14 cellular contexts compared by ENCODE assay signal in genomic region chr12:106032141-106032925, GRCh38.
A peak's percentile ranks its signal among the peaks of the same experiment; 100 is the strongest.
DNase-seq lines count a peak whose midpoint lies in the region; ATAC-seq, FAIRE-seq and TF ChIP-seq lines count a peak whose summit lies in the region.
"Had no signal": no experiment of that assay in that cellular context is flagged by ENCODE, and none has a peak within 500 bp of the region (broad histone marks: within the 10 kb centered on the region; RNA-seq: fewer than 3 reads in every experiment).

No MANE protein-coding gene starts in this region.

- no peak overlapping the region for H3K4me3 Mint-ChIP-seq in activated T-helper 1 cell treated with anti-CD3 and anti-CD28 coated beads, Interleukin-12 subunit alpha, Interleukin-12 subunit beta, Interleukin-2, Interleukin-4 antibody, amounts not matched to agents 30 ng/mL and 10 ng/mL and 1 ng/mL, durations not matched to agents 14 hours and 24 hours and 36 hours
- no peak overlapping the region for H3K4me3 Mint-ChIP-seq in osteocyte (ENCODE audit: unreplicated experiment)
- H3K4me3 Mint-ChIP-seq: CD8-positive, alpha-beta memory T cell; effector memory CD8-positive, alpha-beta T cell had no signal

- intact Hi-C loops in endothelial cell of umbilical vein (cut with micrococcal nuclease) = no loop called here
- intact Hi-C loops in mucosa of descending colon (cut with DNase I, micrococcal nuclease) = loop anchor here in 1 of 2 donors (10.0 kb wide), 1 partner anchor 102 kb away; the partner anchor contains the start of gene NUAK1
- intact Hi-C loops in activated T-helper 1 cell treated with anti-CD3 and anti-CD28 coated beads, Interleukin-12 subunit alpha, Interleukin-12 subunit beta, Interleukin-2, Interleukin-4 antibody, amounts not matched to agents 30 ng/mL and 10 ng/mL and 1 ng/mL, durations not matched to agents 14 hours and 24 hours and 36 hours (cut with micrococcal nuclease) = no loop called here

- no peak for TF ChIP-seq POLR2A in endothelial cell of umbilical vein (IDR thresholded peaks at IDR 0.05; ENCODE audit: low read depth, low read length)

- no peaks in the 10 kb centered on the region for H3K9me3 Mint-ChIP-seq in activated T-helper 1 cell treated with anti-CD3 and anti-CD28 coated beads, Interleukin-12 subunit alpha, Interleukin-12 subunit beta, Interleukin-2, Interleukin-4 antibody, amounts not matched to agents 30 ng/mL and 10 ng/mL and 1 ng/mL, durations not matched to agents 14 hours and 24 hours and 36 hours
- H3K9me3 Mint-ChIP-seq in osteocyte (ENCODE audit: unreplicated experiment) = no peaks in the 10 kb centered on the region
- H3K9me3 Mint-ChIP-seq: CD8-positive, alpha-beta memory T cell; effector memory CD8-positive, alpha-beta T cell had no signal

- TF ChIP-seq CTCF in endothelial cell of umbilical vein (IDR thresholded peaks at IDR 0.05; ENCODE audit: extremely low read depth in 1 of 2, insufficient read depth in 1 of 2, low read depth in 1 of 2, low read length in 2 of 2) = no peak
- TF ChIP-seq CTCF in mucosa of descending colon (IDR thresholded peaks at IDR 0.05) = no peak
- no peak for TF ChIP-seq CTCF in osteocyte (IDR thresholded peaks at IDR 0.05)

- POLR2A ChIA-PET in endothelial cell of umbilical vein (lab: Charles Lee) = no interaction called here

- dilution Hi-C loops in endothelial cell of umbilical vein (cut with MboI; ENCODE audit: extremely low pct_ligation_motif_present, low sequenced_read_pairs) = no loop called here

- no peak overlapping the region for H2AFZ ChIP-seq in endothelial cell of umbilical vein (ENCODE audit: low read depth, low read length)

- CTCF ChIA-PET in endothelial cell of umbilical vein (lab: Charles Lee) = interaction anchor here (1.0 to 1.8 kb wide), 3 partner anchors 12 to 104 kb away, joined by 3 to 6 read pairs (median 5); no protein-coding TSS in a partner anchor

- no peak overlapping the region for H3K9ac ChIP-seq in endothelial cell of umbilical vein (replicated peaks; ENCODE audit: extremely low read depth, insufficient read depth, low read length)

- H3K4me2 ChIP-seq in endothelial cell of umbilical vein (ENCODE audit: insufficient read depth, low read length) = no peak overlapping the region

- H3K9me1 ChIP-seq in endothelial cell of umbilical vein (replicated peaks; ENCODE audit: control insufficient read depth, extremely low read depth, insufficient read depth, low read length) = no peaks in the 10 kb centered on the region

- no peaks in the 10 kb centered on the region for H3K36me3 Mint-ChIP-seq in activated T-helper 1 cell treated with anti-CD3 and anti-CD28 coated beads, Interleukin-12 subunit alpha, Interleukin-12 subunit beta, Interleukin-2, Interleukin-4 antibody, amounts not matched to agents 30 ng/mL and 10 ng/mL and 1 ng/mL, durations not matched to agents 14 hours and 24 hours and 36 hours (ENCODE audit: low read depth)
- H3K36me3 Mint-ChIP-seq in osteocyte (ENCODE audit: unreplicated experiment) = no peaks in the 10 kb centered on the region
- H3K36me3 Mint-ChIP-seq: CD8-positive, alpha-beta memory T cell had no signal

- peaks cover 25% of the 10 kb centered on the region for H3K4me1 ChIP-seq in endothelial cell of umbilical vein (ENCODE audit: control insufficient read depth, extremely low read depth, insufficient read depth, low read length)
- H3K4me1 ChIP-seq in mucosa of descending colon (ENCODE audit: low read depth) = no peaks in the 10 kb centered on the region

- peaks cover 3% of the 10 kb centered on the region for H3K27me3 Mint-ChIP-seq in activated T-helper 1 cell treated with anti-CD3 and anti-CD28 coated beads, Interleukin-12 subunit alpha, Interleukin-12 subunit beta, Interleukin-2, Interleukin-4 antibody, amounts not matched to agents 30 ng/mL and 10 ng/mL and 1 ng/mL, durations not matched to agents 14 hours and 24 hours and 36 hours (ENCODE audit: insufficient read depth)
- H3K27me3 Mint-ChIP-seq in osteocyte (ENCODE audit: unreplicated experiment) = no peaks in the 10 kb centered on the region

- H3K36me3 ChIP-seq in endothelial cell of umbilical vein (ENCODE audit: control insufficient read depth in 2 of 2, extremely low read depth in 1 of 2, insufficient read depth in 2 of 2, low read length in 2 of 2) = no peaks in the 10 kb centered on the region
- no peaks in the 10 kb centered on the region for H3K36me3 ChIP-seq in mucosa of descending colon (ENCODE audit: low read depth)

- no peak overlapping the region for H3K27ac ChIP-seq in endothelial cell of umbilical vein (ENCODE audit: insufficient read depth, low read depth, low read length)

- H3K4me1 Mint-ChIP-seq in activated T-helper 1 cell treated with anti-CD3 and anti-CD28 coated beads, Interleukin-12 subunit alpha, Interleukin-12 subunit beta, Interleukin-2, Interleukin-4 antibody, amounts not matched to agents 30 ng/mL and 10 ng/mL and 1 ng/mL, durations not matched to agents 14 hours and 24 hours and 36 hours (ENCODE audit: low read depth) = peaks cover 9% of the 10 kb centered on the region
- H3K4me1 Mint-ChIP-seq in osteocyte (ENCODE audit: unreplicated experiment) = peaks cover 22% of the 10 kb centered on the region
- H3K4me1 Mint-ChIP-seq: CD8-positive, alpha-beta memory T cell had no signal

- H3K4me3 ChIP-seq in endothelial cell of umbilical vein (replicated peaks in 1 of 3; ENCODE audit: insufficient read depth in 1 of 3, low read depth in 1 of 3, low read length in 3 of 3) = no peak overlapping the region
- H3K4me3 ChIP-seq in mucosa of descending colon = no peak overlapping the region

- no peak overlapping the region for H3K27ac Mint-ChIP-seq in activated T-helper 1 cell treated with anti-CD3 and anti-CD28 coated beads, Interleukin-12 subunit alpha, Interleukin-12 subunit beta, Interleukin-2, Interleukin-4 antibody, amounts not matched to agents 30 ng/mL and 10 ng/mL and 1 ng/mL, durations not matched to agents 14 hours and 24 hours and 36 hours
- no peak overlapping the region for H3K27ac Mint-ChIP-seq in osteocyte (ENCODE audit: unreplicated experiment)
- H3K27ac Mint-ChIP-seq: CD8-positive, alpha-beta memory T cell; effector memory CD8-positive, alpha-beta T cell had no signal

- H3K27me3 ChIP-seq in endothelial cell of umbilical vein (ENCODE audit: control insufficient read depth in 2 of 2, insufficient read depth in 2 of 2, low read length in 2 of 2) = no peaks in the 10 kb centered on the region

- H3K9me3 ChIP-seq in endothelial cell of umbilical vein (replicated peaks; ENCODE audit: control insufficient read depth, insufficient read depth, low read length) (no peaks in the 10 kb centered on the region), mucosa of descending colon (no peaks in the 10 kb centered on the region)

- H4K20me1 ChIP-seq in endothelial cell of umbilical vein (replicated peaks; ENCODE audit: control insufficient read depth, extremely low read depth, insufficient read depth, low read length) = no peaks in the 10 kb centered on the region

- no peaks in the 10 kb centered on the region for H3K79me2 ChIP-seq in endothelial cell of umbilical vein (ENCODE audit: control insufficient read depth, insufficient read depth, low read length)

- peak; percentile 31 for ATAC-seq in mucosa of descending colon
- ATAC-seq in HG02798 (IDR thresholded peaks at IDR 0.05; ENCODE audit: poor library complexity, unreplicated experiment) = no peak
- ATAC-seq in HG02610 (IDR thresholded peaks at IDR 0.05; ENCODE audit: unreplicated experiment) = no peak
- ATAC-seq: activated CD4-positive, CD25-positive, alpha-beta regulatory T cell treated with anti-CD3 and anti-CD28 coated beads, Interleukin-2, amount 50 U/mL, for 24 hours; effector memory CD8-positive, alpha-beta T cell had no signal

- peak; percentile 67 for DNase-seq in EH (ENCODE audit: low read depth)
- DNase-seq in NCI-H226 = peak; percentile 79
- no peak for DNase-seq in endothelial cell of umbilical vein (ENCODE audit: low read depth, low spot score)
- DNase-seq in mucosa of descending colon = peak in 1 of 3 donors; percentile 7
- no peak for DNase-seq in activated T-helper 1 cell treated with anti-CD3 and anti-CD28 coated beads, Interleukin-12 subunit alpha, Interleukin-12 subunit beta, Interleukin-2, Interleukin-4 antibody, amounts not matched to agents 30 ng/mL and 10 ng/mL and 1 ng/mL, durations not matched to agents 14 hours and 24 hours and 36 hours (ENCODE audit: low spot score)
- no peak for DNase-seq in osteocyte (ENCODE audit: extremely low spot score, unreplicated experiment)
- DNase-seq: aorta; CD8-positive, alpha-beta memory T cell; effector memory CD8-positive, alpha-beta T cell; NCI-H2081 treated with DMSO at 0.1 percent for 48 hours; NK-92 treated with Interleukin-12 subunit alpha and Interleukin-12 subunit beta, amount 100 ng/mL, for 24 hours had no signal

- no TSS peak for BruUV-seq in endothelial cell of umbilical vein (replicated peaks; lab: Mats Ljungman, UMichigan)

- FAIRE-seq in endothelial cell of umbilical vein (lab: Jason Lieb, UNC) = peak; percentile 28

TF ChIP-seq in endothelial cell of umbilical vein, 7 proteins besides CTCF, POLR2A, EP300 and RAD21:
- no peak for TF ChIP-seq MYC (IDR thresholded peaks at IDR 0.05; ENCODE audit: low read depth, low read length)

Comparison
In these comparisons a context has a peak if more than half of its experiments do, and no peak if none do; other contexts are left out.
1. DNase-seq: peak in EH (single experiment) and NCI-H226 (single experiment); none in endothelial cell of umbilical vein (single experiment), activated T-helper 1 cell treated with anti-CD3 and anti-CD28 coated beads, Interleukin-12 subunit alpha, Interleukin-12 subunit beta, Interleukin-2, Interleukin-4 antibody, amounts not matched to agents 30 ng/mL and 10 ng/mL and 1 ng/mL, durations not matched to agents 14 hours and 24 hours and 36 hours (single experiment) and osteocyte (single experiment).